1 cellular context compared by ENCODE assay signal in the genomic region with DNA sequence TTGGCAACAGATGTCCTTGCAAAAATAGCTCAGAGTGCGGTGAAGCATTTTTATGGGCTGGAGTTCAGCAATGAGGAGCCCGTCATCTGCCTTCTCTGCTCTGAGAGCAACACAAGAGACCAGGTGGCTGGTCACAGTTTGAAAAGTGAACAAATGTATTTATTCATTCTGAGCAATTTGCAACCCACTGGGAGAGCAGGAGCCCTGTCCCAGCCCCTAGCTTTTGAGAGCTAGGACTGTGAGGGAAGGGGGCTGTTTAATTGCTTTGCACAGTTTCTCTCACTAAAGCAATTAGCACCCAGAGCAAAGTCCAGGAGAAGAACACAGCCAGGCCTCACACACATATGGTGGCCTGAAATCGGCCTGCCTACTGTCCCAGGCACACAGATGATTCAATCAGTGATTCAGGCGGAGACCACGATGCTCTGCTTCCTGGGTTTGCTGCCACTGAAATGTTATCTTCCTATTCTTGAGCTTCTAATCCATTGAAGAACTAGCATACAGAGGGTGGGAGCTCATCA.
TF ChIP-seq lines count a peak whose summit lies in the region.

No MANE protein-coding gene starts in this region.

TF ChIP-seq in WTC11, 78 proteins besides CTCF, POLR2A, EP300 and RAD21 (continued from another document):
- TF ChIP-seq, protein P1, sequence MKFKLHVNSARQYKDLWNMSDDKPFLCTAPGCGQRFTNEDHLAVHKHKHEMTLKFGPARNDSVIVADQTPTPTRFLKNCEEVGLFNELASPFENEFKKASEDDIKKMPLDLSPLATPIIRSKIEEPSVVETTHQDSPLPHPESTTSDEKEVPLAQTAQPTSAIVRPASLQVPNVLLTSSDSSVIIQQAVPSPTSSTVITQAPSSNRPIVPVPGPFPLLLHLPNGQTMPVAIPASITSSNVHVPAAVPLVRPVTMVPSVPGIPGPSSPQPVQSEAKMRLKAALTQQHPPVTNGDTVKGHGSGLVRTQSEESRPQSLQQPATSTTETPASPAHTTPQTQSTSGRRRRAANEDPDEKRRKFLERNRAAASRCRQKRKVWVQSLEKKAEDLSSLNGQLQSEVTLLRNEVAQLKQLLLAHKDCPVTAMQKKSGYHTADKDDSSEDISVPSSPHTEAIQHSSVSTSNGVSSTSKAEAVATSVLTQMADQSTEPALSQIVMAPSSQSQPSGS (CRISPR knock-in tag; IDR thresholded peaks at IDR 0.05; ENCODE audit: borderline replicate concordance, low read depth): no peak
- TF ChIP-seq ZNF671 (CRISPR knock-in tag; IDR thresholded peaks at IDR 0.05): no peak
- TF ChIP-seq, protein P2, sequence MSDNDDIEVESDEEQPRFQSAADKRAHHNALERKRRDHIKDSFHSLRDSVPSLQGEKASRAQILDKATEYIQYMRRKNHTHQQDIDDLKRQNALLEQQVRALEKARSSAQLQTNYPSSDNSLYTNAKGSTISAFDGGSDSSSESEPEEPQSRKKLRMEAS (CRISPR knock-in tag; IDR thresholded peaks at IDR 0.05): no peak
- no peak for TF ChIP-seq KAT7 (CRISPR knock-in tag; IDR thresholded peaks at IDR 0.05; ENCODE audit: borderline replicate concordance)
- no peak for TF ChIP-seq SOX15 (CRISPR knock-in tag; IDR thresholded peaks at IDR 0.05)
- TF ChIP-seq ZNF121 (CRISPR knock-in tag; IDR thresholded peaks at IDR 0.05): no peak
- no peak for TF ChIP-seq TEAD1 (CRISPR knock-in tag; IDR thresholded peaks at IDR 0.05)
- no peak for TF ChIP-seq HMGA2 (CRISPR knock-in tag; IDR thresholded peaks at IDR 0.05)
